ENCODE assay signal across 10 cellular contexts in the genomic region with DNA sequence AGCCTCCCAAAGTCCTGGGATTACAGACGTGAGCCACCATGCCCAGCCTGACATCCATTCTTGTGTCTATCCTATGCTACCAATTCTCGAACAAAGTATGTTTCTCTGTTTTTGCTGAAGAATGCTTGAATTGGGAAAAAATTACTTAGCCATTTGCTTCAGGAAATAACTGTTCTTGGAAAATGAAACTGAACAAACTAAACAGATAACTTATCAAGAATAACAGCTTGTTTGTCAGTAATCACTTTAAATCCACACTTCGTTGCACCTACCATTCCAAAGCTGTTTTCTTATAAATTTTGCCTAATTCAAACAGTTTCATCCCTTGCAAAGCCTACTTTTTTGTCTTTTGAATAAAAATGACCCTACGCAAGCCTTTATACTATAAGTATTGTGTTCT.
"Had no signal": no experiment of that assay in that cellular context is flagged by ENCODE, and none has a peak within 500 bp of the region (broad histone marks: within the 10 kb centered on the region; RNA-seq: fewer than 3 reads in every experiment).

No MANE protein-coding gene starts in this region.

- H3K9ac ChIP-seq: GM23248, KMS-11 had no signal

- H3K27ac ChIP-seq: GM23248, HL-60, KMS-11 had no signal

- H3K9me3 ChIP-seq: HAP-1 had no signal

- H3K4me3 Mint-ChIP-seq: HFFc6 had no signal

- H3K4me1 ChIP-seq: HAP-1 had no signal

- ATAC-seq: HCT116 had no signal

- H3K4me2 ChIP-seq: KMS-11 had no signal

- H3K27ac Mint-ChIP-seq: HFFc6 had no signal

- H3K36me3 ChIP-seq: HAP-1 had no signal

- DNase-seq: GM23248, GOT3, H7, HFFc6, IMR-90, KBM-7 had no signal

- H3K4me3 ChIP-seq: GM23248, HAP-1 had no signal
